3 cellular contexts compared by ENCODE assay signal in genomic region chr1:17946434-17946833, GRCh38.
TF ChIP-seq lines count a peak whose summit lies in the region.

No MANE protein-coding gene starts in this region.

TF ChIP-seq in HEK293, 187 proteins besides CTCF, POLR2A, EP300 and RAD21:
- no peak for TF ChIP-seq ZNF571 (tag by site-specific recombination; IDR thresholded peaks at IDR 0.05)
- TF ChIP-seq ZNF549 (tag by site-specific recombination; IDR thresholded peaks at IDR 0.05): no peak
- TF ChIP-seq ZNF248 (tag by site-specific recombination; IDR thresholded peaks at IDR 0.05): no peak
- TF ChIP-seq, protein P1, sequence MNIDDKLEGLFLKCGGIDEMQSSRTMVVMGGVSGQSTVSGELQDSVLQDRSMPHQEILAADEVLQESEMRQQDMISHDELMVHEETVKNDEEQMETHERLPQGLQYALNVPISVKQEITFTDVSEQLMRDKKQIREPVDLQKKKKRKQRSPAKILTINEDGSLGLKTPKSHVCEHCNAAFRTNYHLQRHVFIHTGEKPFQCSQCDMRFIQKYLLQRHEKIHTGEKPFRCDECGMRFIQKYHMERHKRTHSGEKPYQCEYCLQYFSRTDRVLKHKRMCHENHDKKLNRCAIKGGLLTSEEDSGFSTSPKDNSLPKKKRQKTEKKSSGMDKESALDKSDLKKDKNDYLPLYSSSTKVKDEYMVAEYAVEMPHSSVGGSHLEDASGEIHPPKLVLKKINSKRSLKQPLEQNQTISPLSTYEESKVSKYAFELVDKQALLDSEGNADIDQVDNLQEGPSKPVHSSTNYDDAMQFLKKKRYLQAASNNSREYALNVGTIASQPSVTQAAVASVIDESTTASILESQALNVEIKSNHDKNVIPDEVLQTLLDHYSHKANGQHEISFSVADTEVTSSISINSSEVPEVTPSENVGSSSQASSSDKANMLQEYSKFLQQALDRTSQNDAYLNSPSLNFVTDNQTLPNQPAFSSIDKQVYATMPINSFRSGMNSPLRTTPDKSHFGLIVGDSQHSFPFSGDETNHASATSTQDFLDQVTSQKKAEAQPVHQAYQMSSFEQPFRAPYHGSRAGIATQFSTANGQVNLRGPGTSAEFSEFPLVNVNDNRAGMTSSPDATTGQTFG (tag by site-specific recombination; IDR thresholded peaks at IDR 0.05; ENCODE audit: borderline replicate concordance): no peak
- no peak for TF ChIP-seq ZNF350 (tag by site-specific recombination; IDR thresholded peaks at IDR 0.05)
- TF ChIP-seq ZFHX2 (tag by site-specific recombination; conservative IDR thresholded peaks at IDR 0.05): no peak
- peak; percentile 95 for TF ChIP-seq ZNF623 (tag by site-specific recombination; IDR thresholded peaks at IDR 0.05)
- no peak for TF ChIP-seq ZNF776 (tag by site-specific recombination; IDR thresholded peaks at IDR 0.05; ENCODE audit: borderline replicate concordance)
- TF ChIP-seq ZNF214 (tag by site-specific recombination; IDR thresholded peaks at IDR 0.05; ENCODE audit: borderline replicate concordance): no peak
TF ChIP-seq in HEK293: peak in this region for 1.

TF ChIP-seq in K562, 482 proteins besides CTCF, POLR2A, EP300 and RAD21:
- TF ChIP-seq RBM25 (IDR thresholded peaks at IDR 0.05; ENCODE audit: low read depth, low read length, severe bottlenecking) (peak; percentile 41), ZFP30 (CRISPR knock-in tag; IDR thresholded peaks at IDR 0.05; ENCODE audit: borderline replicate concordance) (no peak), PURB (CRISPR knock-in tag; IDR thresholded peaks at IDR 0.05; ENCODE audit: low read depth) (no peak)
- TF ChIP-seq, protein P2, sequence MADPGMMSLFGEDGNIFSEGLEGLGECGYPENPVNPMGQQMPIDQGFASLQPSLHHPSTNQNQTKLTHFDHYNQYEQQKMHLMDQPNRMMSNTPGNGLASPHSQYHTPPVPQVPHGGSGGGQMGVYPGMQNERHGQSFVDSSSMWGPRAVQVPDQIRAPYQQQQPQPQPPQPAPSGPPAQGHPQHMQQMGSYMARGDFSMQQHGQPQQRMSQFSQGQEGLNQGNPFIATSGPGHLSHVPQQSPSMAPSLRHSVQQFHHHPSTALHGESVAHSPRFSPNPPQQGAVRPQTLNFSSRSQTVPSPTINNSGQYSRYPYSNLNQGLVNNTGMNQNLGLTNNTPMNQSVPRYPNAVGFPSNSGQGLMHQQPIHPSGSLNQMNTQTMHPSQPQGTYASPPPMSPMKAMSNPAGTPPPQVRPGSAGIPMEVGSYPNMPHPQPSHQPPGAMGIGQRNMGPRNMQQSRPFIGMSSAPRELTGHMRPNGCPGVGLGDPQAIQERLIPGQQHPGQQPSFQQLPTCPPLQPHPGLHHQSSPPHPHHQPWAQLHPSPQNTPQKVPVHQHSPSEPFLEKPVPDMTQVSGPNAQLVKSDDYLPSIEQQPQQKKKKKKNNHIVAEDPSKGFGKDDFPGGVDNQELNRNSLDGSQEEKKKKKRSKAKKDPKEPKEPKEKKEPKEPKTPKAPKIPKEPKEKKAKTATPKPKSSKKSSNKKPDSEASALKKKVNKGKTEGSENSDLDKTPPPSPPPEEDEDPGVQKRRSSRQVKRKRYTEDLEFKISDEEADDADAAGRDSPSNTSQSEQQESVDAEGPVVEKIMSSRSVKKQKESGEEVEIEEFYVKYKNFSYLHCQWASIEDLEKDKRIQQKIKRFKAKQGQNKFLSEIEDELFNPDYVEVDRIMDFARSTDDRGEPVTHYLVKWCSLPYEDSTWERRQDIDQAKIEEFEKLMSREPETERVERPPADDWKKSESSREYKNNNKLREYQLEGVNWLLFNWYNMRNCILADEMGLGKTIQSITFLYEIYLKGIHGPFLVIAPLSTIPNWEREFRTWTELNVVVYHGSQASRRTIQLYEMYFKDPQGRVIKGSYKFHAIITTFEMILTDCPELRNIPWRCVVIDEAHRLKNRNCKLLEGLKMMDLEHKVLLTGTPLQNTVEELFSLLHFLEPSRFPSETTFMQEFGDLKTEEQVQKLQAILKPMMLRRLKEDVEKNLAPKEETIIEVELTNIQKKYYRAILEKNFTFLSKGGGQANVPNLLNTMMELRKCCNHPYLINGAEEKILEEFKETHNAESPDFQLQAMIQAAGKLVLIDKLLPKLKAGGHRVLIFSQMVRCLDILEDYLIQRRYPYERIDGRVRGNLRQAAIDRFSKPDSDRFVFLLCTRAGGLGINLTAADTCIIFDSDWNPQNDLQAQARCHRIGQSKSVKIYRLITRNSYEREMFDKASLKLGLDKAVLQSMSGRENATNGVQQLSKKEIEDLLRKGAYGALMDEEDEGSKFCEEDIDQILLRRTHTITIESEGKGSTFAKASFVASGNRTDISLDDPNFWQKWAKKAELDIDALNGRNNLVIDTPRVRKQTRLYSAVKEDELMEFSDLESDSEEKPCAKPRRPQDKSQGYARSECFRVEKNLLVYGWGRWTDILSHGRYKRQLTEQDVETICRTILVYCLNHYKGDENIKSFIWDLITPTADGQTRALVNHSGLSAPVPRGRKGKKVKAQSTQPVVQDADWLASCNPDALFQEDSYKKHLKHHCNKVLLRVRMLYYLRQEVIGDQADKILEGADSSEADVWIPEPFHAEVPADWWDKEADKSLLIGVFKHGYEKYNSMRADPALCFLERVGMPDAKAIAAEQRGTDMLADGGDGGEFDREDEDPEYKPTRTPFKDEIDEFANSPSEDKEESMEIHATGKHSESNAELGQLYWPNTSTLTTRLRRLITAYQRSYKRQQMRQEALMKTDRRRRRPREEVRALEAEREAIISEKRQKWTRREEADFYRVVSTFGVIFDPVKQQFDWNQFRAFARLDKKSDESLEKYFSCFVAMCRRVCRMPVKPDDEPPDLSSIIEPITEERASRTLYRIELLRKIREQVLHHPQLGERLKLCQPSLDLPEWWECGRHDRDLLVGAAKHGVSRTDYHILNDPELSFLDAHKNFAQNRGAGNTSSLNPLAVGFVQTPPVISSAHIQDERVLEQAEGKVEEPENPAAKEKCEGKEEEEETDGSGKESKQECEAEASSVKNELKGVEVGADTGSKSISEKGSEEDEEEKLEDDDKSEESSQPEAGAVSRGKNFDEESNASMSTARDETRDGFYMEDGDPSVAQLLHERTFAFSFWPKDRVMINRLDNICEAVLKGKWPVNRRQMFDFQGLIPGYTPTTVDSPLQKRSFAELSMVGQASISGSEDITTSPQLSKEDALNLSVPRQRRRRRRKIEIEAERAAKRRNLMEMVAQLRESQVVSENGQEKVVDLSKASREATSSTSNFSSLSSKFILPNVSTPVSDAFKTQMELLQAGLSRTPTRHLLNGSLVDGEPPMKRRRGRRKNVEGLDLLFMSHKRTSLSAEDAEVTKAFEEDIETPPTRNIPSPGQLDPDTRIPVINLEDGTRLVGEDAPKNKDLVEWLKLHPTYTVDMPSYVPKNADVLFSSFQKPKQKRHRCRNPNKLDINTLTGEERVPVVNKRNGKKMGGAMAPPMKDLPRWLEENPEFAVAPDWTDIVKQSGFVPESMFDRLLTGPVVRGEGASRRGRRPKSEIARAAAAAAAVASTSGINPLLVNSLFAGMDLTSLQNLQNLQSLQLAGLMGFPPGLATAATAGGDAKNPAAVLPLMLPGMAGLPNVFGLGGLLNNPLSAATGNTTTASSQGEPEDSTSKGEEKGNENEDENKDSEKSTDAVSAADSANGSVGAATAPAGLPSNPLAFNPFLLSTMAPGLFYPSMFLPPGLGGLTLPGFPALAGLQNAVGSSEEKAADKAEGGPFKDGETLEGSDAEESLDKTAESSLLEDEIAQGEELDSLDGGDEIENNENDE (IDR thresholded peaks at IDR 0.05; ENCODE audit: low read depth, low read length): no peak

TF ChIP-seq in H1, 55 proteins besides CTCF, POLR2A, EP300 and RAD21:
- TF ChIP-seq CBX5 (IDR thresholded peaks at IDR 0.05; ENCODE audit: low read depth, low read length): no peak
- TF ChIP-seq TEAD4 (IDR thresholded peaks at IDR 0.05; ENCODE audit: low read depth, low read length): no peak
- no peak for TF ChIP-seq EZH2 (IDR thresholded peaks at IDR 0.05; ENCODE audit: low read depth, low read length, severe bottlenecking)
- no peak for TF ChIP-seq CHD1 (IDR thresholded peaks at IDR 0.05; ENCODE audit: low read depth, low read length)
- TF ChIP-seq SP1 (IDR thresholded peaks at IDR 0.05; ENCODE audit: low read depth, low read length): no peak
- no peak for TF ChIP-seq CBX8 (IDR thresholded peaks at IDR 0.05; ENCODE audit: borderline replicate concordance, low read depth, low read length)
- TF ChIP-seq KDM1A (IDR thresholded peaks at IDR 0.05; ENCODE audit: borderline replicate concordance, low read length): peak; percentile 52; the same call in 1 of the 2 replicates
